ENCODE assay signal across 8 cellular contexts in the genomic region with DNA sequence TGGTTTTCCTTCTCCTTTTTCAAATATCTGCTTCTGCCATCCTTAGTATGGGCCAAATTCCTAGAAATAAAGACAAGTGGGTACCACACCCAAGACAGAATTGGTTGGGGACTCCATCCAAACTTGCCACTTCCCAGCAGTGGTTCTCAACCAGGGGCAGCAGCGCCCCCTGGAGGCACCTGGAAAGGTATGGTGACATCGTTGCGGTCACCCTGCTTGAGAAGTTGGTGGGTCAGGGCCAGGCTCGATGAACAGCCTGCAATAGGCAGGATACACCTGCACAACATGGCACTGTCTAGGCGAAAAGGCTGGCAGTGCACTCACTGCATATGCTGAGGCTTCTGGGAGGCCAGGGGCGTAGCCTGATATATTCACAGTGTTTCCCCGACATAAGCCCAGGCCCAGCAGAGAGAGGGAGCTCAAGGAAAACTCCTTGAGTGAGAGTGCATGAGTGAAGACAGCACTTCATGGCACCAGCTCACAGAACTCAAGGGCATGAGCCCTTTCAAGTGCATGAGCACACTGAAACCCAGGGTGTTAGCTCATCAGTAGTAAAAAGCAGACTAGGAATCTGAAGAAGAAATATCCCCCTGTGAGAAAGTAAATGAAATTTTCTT. TPM values are rescaled to one million over a fixed set of nuclear protein-coding genes. Genes with fewer than 3 reads are reported as not detected.
DNase-seq lines count a peak whose midpoint lies in the region; ATAC-seq lines count a peak whose summit lies in the region.

No MANE protein-coding gene starts in this region.

- no peak overlapping the region for H3K4me3 Mint-ChIP-seq in activated CD4-positive, alpha-beta T cell treated with anti-CD3 and anti-CD28 coated beads for 36 hours

- POLR2A ChIA-PET in activated CD4-positive, alpha-beta T cell treated with anti-CD3 and anti-CD28 coated beads for 36 hours (lab: Charles Lee), result no interaction called here

- peak; percentile 79 for DNase-seq in activated CD4-positive, alpha-beta T cell treated with anti-CD3 and anti-CD28 coated beads for 36 hours
- DNase-seq in activated CD4-positive, alpha-beta T cell treated with anti-CD3 and anti-CD28 coated beads, Interleukin-2, amount 50 U/mL, for 4 hours, result no peak
- DNase-seq in Jurkat, Clone E6-1 (ENCODE audit: low read depth, low spot score), result peak; percentile 4
- peak; percentile 7 for DNase-seq in activated T-helper 9 cell treated with anti-CD3 and anti-CD28 coated beads, Interleukin-2, amount 50 U/mL, for 16 hours (ENCODE audit: low read depth)
- DNase-seq in hypothalamus (lab: John Stamatoyannopoulos, UW) (peak in 31 of 51 donors; percentile 5 to 77 (median 30)), amniotic stem cell (lab: John Stamatoyannopoulos, UW) (no peak)
- peak; percentile 41 to 44 for DNase-seq in stimulated activated CD8-positive, alpha-beta memory T cell treated with anti-CD3 and anti-CD28 coated beads, Interleukin-2, amount 100 ng/mL, for 48 hours (ENCODE audit: low read depth in 2 of 2)

- no peaks in the 10 kb centered on the region for H3K36me3 Mint-ChIP-seq in activated CD4-positive, alpha-beta T cell treated with anti-CD3 and anti-CD28 coated beads for 36 hours (ENCODE audit: low read depth)

- H3K9me3 Mint-ChIP-seq in activated CD4-positive, alpha-beta T cell treated with anti-CD3 and anti-CD28 coated beads for 36 hours (ENCODE audit: low read depth), result no peaks in the 10 kb centered on the region

- no peak overlapping the region for H3K27ac Mint-ChIP-seq in activated CD4-positive, alpha-beta T cell treated with anti-CD3 and anti-CD28 coated beads for 36 hours

- peak; percentile 62 for ATAC-seq in activated CD4-positive, alpha-beta T cell treated with anti-CD3 and anti-CD28 coated beads for 36 hours
- ATAC-seq in GM21515 (IDR thresholded peaks at IDR 0.05; ENCODE audit: unreplicated experiment), result no peak

- H3K27me3 Mint-ChIP-seq in activated CD4-positive, alpha-beta T cell treated with anti-CD3 and anti-CD28 coated beads for 36 hours, result peaks cover 10% of the 10 kb centered on the region

- intact Hi-C loops in activated CD4-positive, alpha-beta T cell treated with anti-CD3 and anti-CD28 coated beads for 36 hours (cut with DNase I, micrococcal nuclease), result loop anchor here (1.0 to 5.0 kb wide), 2 partner anchors 25 to 422 kb away; no protein-coding TSS in a partner anchor

- peaks cover 22% of the 10 kb centered on the region for H3K4me1 Mint-ChIP-seq in activated CD4-positive, alpha-beta T cell treated with anti-CD3 and anti-CD28 coated beads for 36 hours

- CTCF ChIA-PET in activated CD4-positive, alpha-beta T cell treated with anti-CD3 and anti-CD28 coated beads for 36 hours (lab: Charles Lee), result interaction anchor here (0.6 to 1.7 kb wide), 10 partner anchors 11 to 422 kb away, joined by 3 to 11 read pairs (median 3); partner anchors contain the start of gene ATMIN

- H3K4me3 ChIP-seq in Jurkat, Clone E6-1 (ENCODE audit: low read length), result no peak overlapping the region

RNA-seq across cellular contexts. Expression of gene CMC2, which starts 57.7 kb away (rescaled TPM):
- 100 to 1,000 TPM in 1 of 2 experiments, 10 to 100 TPM in 1; 100.0 to 114 TPM for total RNA-seq in activated CD4-positive, alpha-beta T cell treated with anti-CD3 and anti-CD28 coated beads for 36 hours
- polyA plus RNA-seq in Jurkat, Clone E6-1 (2012; ENCODE audit: insufficient read depth, insufficient read length), result 126 TPM

RNA-seq across cellular contexts. Expression of gene CENPN, which starts 58.0 kb away (rescaled TPM):
- total RNA-seq in activated CD4-positive, alpha-beta T cell treated with anti-CD3 and anti-CD28 coated beads for 36 hours, result 10 to 100 TPM; 45.7 to 56.3 TPM
- polyA plus RNA-seq in Jurkat, Clone E6-1 (2012; ENCODE audit: insufficient read depth, insufficient read length), result 151 TPM

Comparison
In these comparisons a context has a peak if more than half of its experiments do, and no peak if none do; other contexts are left out.
1. DNase-seq: peak in activated CD4-positive, alpha-beta T cell treated with anti-CD3 and anti-CD28 coated beads for 36 hours (single experiment), Jurkat, Clone E6-1 (single experiment), activated T-helper 9 cell treated with anti-CD3 and anti-CD28 coated beads, Interleukin-2, amount 50 U/mL, for 16 hours (single experiment), hypothalamus (31 of 51) and stimulated activated CD8-positive, alpha-beta memory T cell treated with anti-CD3 and anti-CD28 coated beads, Interleukin-2, amount 100 ng/mL, for 48 hours (2 of 2); none in activated CD4-positive, alpha-beta T cell treated with anti-CD3 and anti-CD28 coated beads, Interleukin-2, amount 50 U/mL, for 4 hours (0 of 2) and amniotic stem cell (single experiment).